In genomic region chr14:64504897-64505771, GRCh38 we compare ENCODE assay signal across 8 cellular contexts.
DNase-seq lines count a peak whose midpoint lies in the region; ATAC-seq and TF ChIP-seq lines count a peak whose summit lies in the region.

No MANE protein-coding gene starts in this region.

- DNase-seq in NCI-H1417 (lab: John Stamatoyannopoulos, UW) (peak; percentile 81 to 94 (median 84)), NCI-H1417 treated with DMSO at 0.1 percent for 48 hours (lab: John Stamatoyannopoulos, UW) (no peak), NCI-H510A treated with DMSO at 0.1 percent for 48 hours (lab: John Stamatoyannopoulos, UW) (peak; percentile 86), choroid plexus epithelial cell (ENCODE audit: low read depth) (peak; percentile 89), kidney tubule cell (ENCODE audit: low spot score) (peak; percentile 86)
- peak; percentile 83 to 86 for DNase-seq in activated CD4-positive, alpha-beta T cell treated with anti-CD3 and anti-CD28 coated beads for 4 hours
- peak; percentile 91 for DNase-seq in stimulated activated CD4-positive, alpha-beta T cell treated with anti-CD3 and anti-CD28 coated beads, Interleukin-15, amount 100 ng/mL, for 24 hours

- H3K4me3 ChIP-seq in choroid plexus epithelial cell (ENCODE audit: low read depth, low read length) = peak overlapping the region; percentile 88

- TF ChIP-seq CTCF in choroid plexus epithelial cell (conservative IDR thresholded peaks at IDR 0.05; ENCODE audit: low read depth, low read length) = no peak

- peak; percentile 22 for ATAC-seq in HG03159 (IDR thresholded peaks at IDR 0.05; ENCODE audit: unreplicated experiment)
